8 cellular contexts compared by ENCODE assay signal in the genomic region with DNA sequence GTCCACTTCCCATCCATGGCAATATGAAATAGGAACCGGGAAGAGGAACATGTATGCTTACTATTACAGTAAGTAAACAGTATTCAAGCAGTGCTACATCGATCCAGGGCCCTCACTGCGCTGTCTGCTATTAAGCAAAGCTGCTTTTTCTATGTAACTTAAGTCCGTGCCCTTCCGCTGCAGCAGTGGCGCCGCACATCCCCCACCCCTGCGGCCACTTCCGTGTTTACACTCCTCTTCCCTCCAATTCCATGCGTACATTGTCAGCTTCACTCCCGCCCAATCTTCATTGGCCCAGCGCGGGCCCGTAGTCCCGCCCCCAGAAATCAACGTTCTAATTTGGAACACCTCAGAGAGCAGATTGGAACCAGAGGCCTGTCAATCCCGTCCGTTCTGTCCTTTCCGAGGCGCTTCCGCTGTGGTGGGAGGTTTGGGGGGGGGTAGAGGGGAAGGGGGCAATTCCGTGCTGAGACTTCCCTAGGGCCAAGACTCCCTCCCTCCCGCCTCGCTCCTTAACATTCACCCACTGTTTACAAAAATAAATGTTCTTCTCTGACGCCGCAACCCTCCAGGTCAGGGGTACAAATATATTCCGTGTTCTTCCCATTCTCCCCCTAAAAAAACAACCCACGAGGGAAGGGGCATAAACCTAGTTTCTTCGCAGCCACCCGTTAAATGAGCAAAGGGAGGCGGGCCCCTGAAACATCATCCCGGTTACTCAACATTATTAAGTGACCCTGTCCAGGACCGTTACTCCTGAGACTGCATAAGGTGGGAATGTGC.
DNase-seq lines count a peak whose midpoint lies in the region; ATAC-seq and TF ChIP-seq lines count a peak whose summit lies in the region.

No MANE protein-coding gene starts in this region.

- TF ChIP-seq POLR2A in GM15510 (IDR thresholded peaks at IDR 0.05; ENCODE audit: borderline replicate concordance, extremely low read depth, insufficient read length): peak; percentile 37

- no peaks in the 10 kb centered on the region for H3K27me3 ChIP-seq in heart right ventricle

- no peaks in the 10 kb centered on the region for H3K9me3 ChIP-seq in heart right ventricle

- H3K4me1 Mint-ChIP-seq in type B pancreatic cell (ENCODE audit: unreplicated experiment): peaks cover 28% of the 10 kb centered on the region

- peak overlapping the region; percentile 95 for H3K4me3 Mint-ChIP-seq in type B pancreatic cell

- DNase-seq in NCI-H146 treated with DMSO at 0.1 percent for 48 hours (lab: John Stamatoyannopoulos, UW; ENCODE audit: unreplicated experiment) (peak; percentile 87), T-helper 1 cell (peak; percentile 84 to 97 (median 88)), amniotic stem cell (lab: John Stamatoyannopoulos, UW) (peak; percentile 91), heart right ventricle (peak; percentile 91 to 97), pons (ENCODE audit: low spot score) (peak; percentile 99), type B pancreatic cell (ENCODE audit: extremely low spot score, unreplicated experiment) (peak; percentile 91)

- H3K27ac Mint-ChIP-seq in type B pancreatic cell: peak overlapping the region; percentile 91

- H3K9me3 Mint-ChIP-seq in type B pancreatic cell: no peaks in the 10 kb centered on the region

- intact Hi-C loops in heart right ventricle (cut with DNase I): loop anchor here in 7 of 10 donors (2.0 to 10.0 kb wide), 7 partner anchors 51 to 372 kb away; a partner anchor contains a TSS

- 0% methylated on average over 33 of the region's 33 CpGs for WGBS in heart right ventricle, 2 donors

- H3K36me3 Mint-ChIP-seq in type B pancreatic cell: no peaks in the 10 kb centered on the region

- H3K4me3 ChIP-seq in heart right ventricle: peak overlapping the region; percentile 64 to 89 (median 78)

- peaks cover 6 to 56% (median 48%) of the 10 kb centered on the region in 9 donors for H3K4me1 ChIP-seq in heart right ventricle

- peak; percentile 84 for ATAC-seq in HG02884 (IDR thresholded peaks at IDR 0.05; ENCODE audit: unreplicated experiment)
- ATAC-seq in heart right ventricle: peak; percentile 92 to 96 (median 94)

- H3K27me3 Mint-ChIP-seq in type B pancreatic cell: no peaks in the 10 kb centered on the region

- H3K27ac ChIP-seq in heart right ventricle: peak overlapping the region; percentile 88 to 95 (median 93)

- TF ChIP-seq CTCF in heart right ventricle (IDR thresholded peaks at IDR 0.05): no peak
- TF ChIP-seq CTCF in type B pancreatic cell (conservative IDR thresholded peaks at IDR 0.05): peak; percentile 19

- no peaks in the 10 kb centered on the region for H3K36me3 ChIP-seq in heart right ventricle

Comparison
In these comparisons a context has a peak if more than half of its experiments do, and no peak if none do; other contexts are left out.
1. Peak in every context shown above with its lines: DNase-seq, ATAC-seq, H3K4me3 ChIP-seq and H3K27ac ChIP-seq.